Comparison of ENCODE assay signal across 1 cellular context in genomic region chr5:100615362-100615761, GRCh38.
A peak's percentile ranks its signal among the peaks of the same experiment; 100 is the strongest.
TF ChIP-seq lines count a peak whose summit lies in the region.

No MANE protein-coding gene starts in this region.

TF ChIP-seq in HEK293, 187 proteins besides CTCF, POLR2A, EP300 and RAD21:
- no peak for TF ChIP-seq ZNF280D (tag by site-specific recombination; IDR thresholded peaks at IDR 0.05)
- TF ChIP-seq ZNF473 (tag by site-specific recombination; IDR thresholded peaks at IDR 0.05), result no peak
- TF ChIP-seq ZNF561 (tag by site-specific recombination; IDR thresholded peaks at IDR 0.05; ENCODE audit: borderline replicate concordance), result no peak
- no peak for TF ChIP-seq ZNF157 (tag by site-specific recombination; IDR thresholded peaks at IDR 0.05)
- TF ChIP-seq MEIS1 (CRISPR knock-in tag; IDR thresholded peaks at IDR 0.05; ENCODE audit: borderline replicate concordance), result no peak
- no peak for TF ChIP-seq ZXDB (tag by site-specific recombination; IDR thresholded peaks at IDR 0.05)
- TF ChIP-seq EGR2 (tag by site-specific recombination; IDR thresholded peaks at IDR 0.05; ENCODE audit: low read depth), result peak; percentile 85
- TF ChIP-seq ZBTB1 (tag by site-specific recombination; IDR thresholded peaks at IDR 0.05), result no peak
- no peak for TF ChIP-seq ZNF404 (tag by site-specific recombination; IDR thresholded peaks at IDR 0.05)
- no peak for TF ChIP-seq ZNF600 (tag by site-specific recombination; IDR thresholded peaks at IDR 0.05)
- TF ChIP-seq ZEB2 (tag by site-specific recombination; IDR thresholded peaks at IDR 0.05), result no peak
- TF ChIP-seq INSM2 (tag by site-specific recombination; IDR thresholded peaks at IDR 0.05), result no peak
- peak; percentile 86 for TF ChIP-seq ZFHX2 (tag by site-specific recombination; conservative IDR thresholded peaks at IDR 0.05)
- TF ChIP-seq SP7 (tag by site-specific recombination; IDR thresholded peaks at IDR 0.05), result no peak
- TF ChIP-seq PRDM10 (tag by site-specific recombination; IDR thresholded peaks at IDR 0.05), result no peak
- no peak for TF ChIP-seq ZNF24 (tag by site-specific recombination; IDR thresholded peaks at IDR 0.05)
- TF ChIP-seq ZSCAN5A (tag by site-specific recombination; IDR thresholded peaks at IDR 0.05), result no peak
- TF ChIP-seq ZSCAN16 (tag by site-specific recombination; IDR thresholded peaks at IDR 0.05), result no peak
- TF ChIP-seq ZSCAN4 (tag by site-specific recombination; IDR thresholded peaks at IDR 0.05), result peak; percentile 69
- TF ChIP-seq ZNF423 (tag by site-specific recombination; IDR thresholded peaks at IDR 0.05), result no peak
- no peak for TF ChIP-seq ZNF768 (tag by site-specific recombination; IDR thresholded peaks at IDR 0.05)
- no peak for TF ChIP-seq ZNF292 (tag by site-specific recombination; IDR thresholded peaks at IDR 0.05; ENCODE audit: borderline replicate concordance, low read depth)
- no peak for TF ChIP-seq HOXD13 (CRISPR knock-in tag; IDR thresholded peaks at IDR 0.05; ENCODE audit: borderline replicate concordance)
- TF ChIP-seq ZNF2 (tag by site-specific recombination; IDR thresholded peaks at IDR 0.05), result no peak
- no peak for TF ChIP-seq REST (tag by site-specific recombination; IDR thresholded peaks at IDR 0.05)
